8 cellular contexts compared by ENCODE assay signal in genomic region chr1:176559474-176560390, GRCh38.
DNase-seq lines count a peak whose midpoint lies in the region; ATAC-seq and TF ChIP-seq lines count a peak whose summit lies in the region.

No MANE protein-coding gene starts in this region.

- no peaks in the 10 kb centered on the region for H3K79me2 ChIP-seq in Loucy (ENCODE audit: insufficient read depth, low read length)

- H3F3A ChIP-seq in Loucy (ENCODE audit: low read depth) = no peaks in the 10 kb centered on the region

- no peak overlapping the region for H3K9ac ChIP-seq in Loucy (ENCODE audit: low read depth, low read length, poor library complexity, severe bottlenecking)

- H4K20me1 ChIP-seq in Loucy (ENCODE audit: insufficient read depth, low read length, poor library complexity, severe bottlenecking) = no peaks in the 10 kb centered on the region

- peak in 2 of 3 experiments; percentile 1 to 3 for DNase-seq in activated CD8-positive, alpha-beta memory T cell treated with anti-CD3 and anti-CD28 coated beads for 48 hours (ENCODE audit: low read depth in 2 of 3, low spot score in 2 of 3)
- DNase-seq in activated CD8-positive, alpha-beta memory T cell treated with anti-CD3 and anti-CD28 coated beads, Interleukin-2, amount 50 U/mL, for 4 hours = no peak
- DNase-seq in SK-MEL-5 (ENCODE audit: low read depth, low spot score) (peak; percentile 81), epithelial cell of esophagus (ENCODE audit: low read depth) (peak; percentile 58), middle frontal gyrus (ENCODE audit: extremely low spot score, low spot score) (peak; percentile 12)

- H3K4me1 ChIP-seq in Loucy (ENCODE audit: insufficient read depth, low read length, poor library complexity, severe bottlenecking) = no peaks in the 10 kb centered on the region

- H3K4me3 ChIP-seq in Loucy (ENCODE audit: low read length, poor library complexity, severe bottlenecking) = no peak overlapping the region
- H3K4me3 ChIP-seq in epithelial cell of esophagus (ENCODE audit: low read length) = no peak overlapping the region

- H3K4me2 ChIP-seq in Loucy (ENCODE audit: low read depth, low read length, poor library complexity, severe bottlenecking) = no peak overlapping the region

- H3K36me3 ChIP-seq in Loucy (ENCODE audit: insufficient read depth, low read length) = no peaks in the 10 kb centered on the region

- no peaks in the 10 kb centered on the region for H3K9me2 ChIP-seq in Loucy (replicated peaks; ENCODE audit: low read depth, low read length)

- no peaks in the 10 kb centered on the region for H3K9me3 ChIP-seq in Loucy (ENCODE audit: insufficient read depth, low read depth, low read length)

- no peak overlapping the region; the same call in 1 of the 2 replicates for H2AFZ ChIP-seq in Loucy (ENCODE audit: low read length)

- H3K27me3 ChIP-seq in Loucy (ENCODE audit: insufficient read depth, low read length, poor library complexity, severe bottlenecking) = no peaks in the 10 kb centered on the region

- ATAC-seq in GM21786 (IDR thresholded peaks at IDR 0.05; ENCODE audit: unreplicated experiment) (peak; percentile 78), HG03439 (IDR thresholded peaks at IDR 0.05; ENCODE audit: unreplicated experiment) (no peak)

- in situ Hi-C loops in SK-MEL-5 (cut with HindIII; ENCODE audit: low pct_unique_long_range_greater_than_20kb, low sequenced_read_pairs) = no loop called here

- peak; percentile 97 for TF ChIP-seq CTCF in Loucy (conservative IDR thresholded peaks at IDR 0.05; ENCODE audit: low read length)
- peak; percentile 72 for TF ChIP-seq CTCF in epithelial cell of esophagus (IDR thresholded peaks at IDR 0.05; ENCODE audit: insufficient read depth, low read depth, low read length, missing control alignments)
